Comparison of ENCODE assay signal across 28 cellular contexts in genomic region chr15:32982001-32982400, GRCh38.
"Had no signal": no experiment of that assay in that cellular context is flagged by ENCODE, and none has a peak within 500 bp of the region (broad histone marks: within the 10 kb centered on the region; RNA-seq: fewer than 3 reads in every experiment).

No MANE protein-coding gene starts in this region.

- H3K4me3 ChIP-seq: ascending aorta, coronary artery, dorsolateral prefrontal cortex, heart left ventricle, pancreas, prostate gland, skin epidermis, thoracic aorta had no signal

- H3K36me3 ChIP-seq: ascending aorta, brain microvascular endothelial cell, heart left ventricle, pancreas, prostate gland, thoracic aorta, WERI-Rb-1 had no signal

- H3K27me3 ChIP-seq: ascending aorta, brain microvascular endothelial cell, dorsolateral prefrontal cortex, heart left ventricle, pancreas had no signal

- DNase-seq: activated CD4-positive, alpha-beta T cell treated with anti-CD3 and anti-CD28 coated beads for 48 hours; activated CD4-positive, alpha-beta T cell treated with anti-CD3 and anti-CD28 coated beads, Interleukin-2, amount 50 U/mL, for 48 hours; activated CD8-positive, alpha-beta memory T cell treated with anti-CD3 and anti-CD28 coated beads for 24 hours; activated gamma-delta T cell; activated naive CD4-positive, alpha-beta T cell treated with anti-CD3 and anti-CD28 coated beads, Interleukin-2, amount 10 ng/mL, durations not matched to agents 7 days and 5 days; activated naive CD8-positive, alpha-beta T cell treated with anti-CD3 and anti-CD28 coated beads, Interleukin-2, amount 10 ng/mL, durations not matched to agents 7 days and 5 days; activated T-cell treated with anti-CD3 and anti-CD28 coated beads, Interleukin-2, amount 50 U/mL, for 1 hour; brain microvascular endothelial cell; dorsolateral prefrontal cortex; effector memory CD4-positive, alpha-beta T cell; heart left ventricle; hypothalamus; immature natural killer cell; kidney; left colon; mammary epithelial cell; naive B cell; pancreas; retina; stimulated activated CD4-positive, alpha-beta T cell treated with anti-CD3 and anti-CD28 coated beads, Interleukin-4, amount 100 ng/mL, for 24 hours; T-helper 9 cell; trophoblast cell; WERI-Rb-1 had no signal

- H3K9me3 ChIP-seq: ascending aorta, heart left ventricle, pancreas, prostate gland, thoracic aorta had no signal

- H3K4me1 ChIP-seq: ascending aorta, heart left ventricle, pancreas, prostate gland had no signal

- H3K27ac ChIP-seq: ascending aorta, brain microvascular endothelial cell, coronary artery, dorsolateral prefrontal cortex, heart left ventricle, pancreas, prostate gland, skin epidermis, thoracic aorta, WERI-Rb-1 had no signal
